Comparison of ENCODE assay signal across 8 cellular contexts in genomic region chr16:71894921-71895678, GRCh38. TPM values are rescaled to one million over a fixed set of nuclear protein-coding genes. Genes with fewer than 3 reads are reported as not detected.
A peak's percentile ranks its signal among the peaks of the same experiment; 100 is the strongest.
DNase-seq lines count a peak whose midpoint lies in the region; ATAC-seq, FAIRE-seq and TF ChIP-seq lines count a peak whose summit lies in the region.

Gene IST1 (plus strand): TSS chr16:71895531. CDS start chr16:71915641, 20,110 bp downstream.

- H3K9me3 ChIP-seq in A673 (ENCODE audit: low read depth, low read length, poor library complexity, severe bottlenecking) (no peaks in the 10 kb centered on the region), breast epithelium (no peaks in the 10 kb centered on the region), iPS-20b (ENCODE audit: insufficient read depth, low read depth, low read length) (no peaks in the 10 kb centered on the region), small intestine (ENCODE audit: control insufficient read depth, low read depth) (no peaks in the 10 kb centered on the region)

- peaks cover 8% of the 10 kb centered on the region for H3K4me1 ChIP-seq in A673 (ENCODE audit: insufficient read depth, low read length, poor library complexity, severe bottlenecking)
- H3K4me1 ChIP-seq in breast epithelium: peaks cover 0 to 7% of the 10 kb centered on the region in 2 donors
- no peaks in the 10 kb centered on the region; the same call in 1 of the 2 replicates for H3K4me1 ChIP-seq in iPS-20b (ENCODE audit: insufficient read depth, low read length)
- peaks cover 0 to 15% of the 10 kb centered on the region in 2 donors for H3K4me1 ChIP-seq in small intestine (ENCODE audit: control insufficient read depth in 2 of 2, insufficient read depth in 1 of 2, low read depth in 1 of 2, low read length in 1 of 2)

- POLR2A ChIA-PET in A673 (lab: Charles Lee; ENCODE audit: low non-redundant PET): interaction anchor here (0.5 kb wide), 1 partner anchor 21 kb away, joined by 5 read pairs; no protein-coding TSS in a partner anchor

- DNase-seq in A673 (ENCODE audit: low spot score): peak; percentile 99
- peak; percentile 88 for DNase-seq in NCI-H2196 (lab: John Stamatoyannopoulos, UW; ENCODE audit: unreplicated experiment)
- DNase-seq in breast epithelium (ENCODE audit: low spot score in 2 of 2): peak; percentile 97 to 99
- peak; percentile 98 for DNase-seq in small intestine

- no peak for FAIRE-seq in small intestine (lab: Jason Lieb, UNC)

- CTCF ChIA-PET in A673 (lab: Charles Lee): interaction anchor here (1.2 kb wide), 1 partner anchor 66 kb away, joined by 6 read pairs; no protein-coding TSS in a partner anchor

- no peak for TF ChIP-seq CTCF in A673 (conservative IDR thresholded peaks at IDR 0.05; ENCODE audit: low read depth, low read length)
- no peak for TF ChIP-seq CTCF in VCaP (conservative IDR thresholded peaks at IDR 0.05)
- peak in 1 of 3 donors; percentile 10 for TF ChIP-seq CTCF in breast epithelium (IDR thresholded peaks at IDR 0.05)

- no TSS peak for BruUV-seq in A673 (replicated peaks; lab: Mats Ljungman, UMichigan)

- peak; percentile 79 for TF ChIP-seq POLR2A in breast epithelium (IDR thresholded peaks at IDR 0.05)

- peak within 1 kb of the TSS; percentile 98 for H3K9ac ChIP-seq in iPS-20b (ENCODE audit: low read depth, low read length)

- H3K36me3 ChIP-seq in A673 (ENCODE audit: insufficient read depth, low read length, poor library complexity, severe bottlenecking): no peaks in the 10 kb centered on the region
- no peaks in the 10 kb centered on the region for H3K36me3 ChIP-seq in breast epithelium
- H3K36me3 ChIP-seq in iPS-20b (ENCODE audit: insufficient read depth, low read depth, low read length): peaks cover 7% of the 10 kb centered on the region; the same call in 1 of the 2 replicates
- H3K36me3 ChIP-seq in small intestine (ENCODE audit: control insufficient read depth in 2 of 2, insufficient read depth in 2 of 2, low read length in 2 of 2): no peaks in the 10 kb centered on the region

- ATAC-seq in GM18861 (IDR thresholded peaks at IDR 0.05; ENCODE audit: unreplicated experiment): peak; percentile 78
- ATAC-seq in HG03097 (IDR thresholded peaks at IDR 0.05; ENCODE audit: low FRiP score, unreplicated experiment): peak; percentile 86

- H3K27ac ChIP-seq in A673 (ENCODE audit: low read depth, low read length, poor library complexity, severe bottlenecking): peak within 1 kb of the TSS; percentile 95
- peak within 1 kb of the TSS; percentile 87 for H3K27ac ChIP-seq in VCaP
- H3K27ac ChIP-seq in breast epithelium: peak within 1 kb of the TSS; percentile 99 to 100
- H3K27ac ChIP-seq in iPS-20b (ENCODE audit: low read length): peak within 1 kb of the TSS; percentile 88
- H3K27ac ChIP-seq in small intestine (ENCODE audit: low read depth in 1 of 2, low read length in 1 of 2): peak within 1 kb of the TSS; percentile 92 to 97

- H3K4me3 ChIP-seq in A673 (ENCODE audit: low read depth, low read length, poor library complexity, severe bottlenecking): peak within 1 kb of the TSS; percentile 78
- H3K4me3 ChIP-seq in breast epithelium: peak within 1 kb of the TSS; percentile 69 to 100 (median 88)
- H3K4me3 ChIP-seq in iPS-20b (ENCODE audit: low read length): peak within 1 kb of the TSS; percentile 96
- H3K4me3 ChIP-seq in small intestine (ENCODE audit: low read depth in 1 of 2, low read length in 2 of 2): peak within 1 kb of the TSS; percentile 63 to 81

- H3K27me3 ChIP-seq in A673 (replicated peaks; ENCODE audit: insufficient read depth, low read depth, low read length, poor library complexity) (no peaks in the 10 kb centered on the region), breast epithelium (no peaks in the 10 kb centered on the region), iPS-20b (ENCODE audit: insufficient read depth, low read length) (no peaks in the 10 kb centered on the region), small intestine (ENCODE audit: control insufficient read depth in 2 of 2, insufficient read depth in 2 of 2, low read length in 2 of 2) (no peaks in the 10 kb centered on the region)

- WGBS in small intestine, 3 donors: 0% methylated on average over 66 to 67 of the region's 67 CpGs

- intact Hi-C loops in A673 (cut with micrococcal nuclease; ENCODE audit: unreplicated experiment) (loop anchor here (1.0 to 5.0 kb wide), 2 partner anchors 11 to 88 kb away; partner anchors contain the start of genes AP1G1 and ZNF821), breast epithelium (cut with DNase I; ENCODE audit: low total_unique reads) (no loop called here)

RNA-seq across cellular contexts. Expression of gene IST1, which starts in this region (rescaled TPM):
- total RNA-seq in A673 (2021) (206 TPM in 2 replicates), breast epithelium (100 to 1,000 TPM; 217 to 303 (median 253) TPM)
- polyA plus RNA-seq in small intestine: 100 to 1,000 TPM; 112 to 158 (median 152) TPM

Comparison
In these comparisons a context has a peak if more than half of its experiments do, and no peak if none do; other contexts are left out.
1. Peak in every context shown above with its lines: DNase-seq, ATAC-seq, H3K4me3 ChIP-seq and H3K27ac ChIP-seq.